ENCODE assay signal across 6 cellular contexts in genomic region chr22:24011735-24012068, GRCh38. TPM values are rescaled to one million over a fixed set of nuclear protein-coding genes. Genes with fewer than 3 reads are reported as not detected.
A peak's percentile ranks its signal among the peaks of the same experiment; 100 is the strongest.
DNase-seq lines count a peak whose midpoint lies in the region; TF ChIP-seq lines count a peak whose summit lies in the region.

No MANE protein-coding gene starts in this region.

- H3K27ac Mint-ChIP-seq in activated naive CD4-positive, alpha-beta T cell treated with anti-CD3 and anti-CD28 coated beads for 36 hours: peak overlapping the region; percentile 89

- no peaks in the 10 kb centered on the region for H3K36me3 ChIP-seq in rectal smooth muscle tissue (ENCODE audit: control insufficient read depth, insufficient read depth, low read length)

- H3K27me3 ChIP-seq in rectal smooth muscle tissue (ENCODE audit: control insufficient read depth, insufficient read depth, low read length): no peaks in the 10 kb centered on the region

- peak overlapping the region; percentile 31 to 82 for H3K27ac ChIP-seq in coronary artery
- H3K27ac ChIP-seq in rectal smooth muscle tissue (ENCODE audit: low read depth, low read length): peak overlapping the region; percentile 46

- H3K4me3 ChIP-seq in coronary artery: peak overlapping the region; percentile 87
- H3K4me3 ChIP-seq in rectal smooth muscle tissue (ENCODE audit: low read length): peak overlapping the region; percentile 90

- H3K9me3 Mint-ChIP-seq in activated naive CD4-positive, alpha-beta T cell treated with anti-CD3 and anti-CD28 coated beads for 36 hours: no peaks in the 10 kb centered on the region

- no peaks in the 10 kb centered on the region for H3K4me1 ChIP-seq in rectal smooth muscle tissue (ENCODE audit: control insufficient read depth, insufficient read depth, low read length)

- H3K36me3 Mint-ChIP-seq in activated naive CD4-positive, alpha-beta T cell treated with anti-CD3 and anti-CD28 coated beads for 36 hours (ENCODE audit: low read depth): peaks cover 14% of the 10 kb centered on the region

- peak overlapping the region; percentile 95 for H3K4me3 Mint-ChIP-seq in activated naive CD4-positive, alpha-beta T cell treated with anti-CD3 and anti-CD28 coated beads for 36 hours

- no peaks in the 10 kb centered on the region for H3K27me3 Mint-ChIP-seq in activated naive CD4-positive, alpha-beta T cell treated with anti-CD3 and anti-CD28 coated beads for 36 hours (ENCODE audit: low read depth)

- H3K9ac ChIP-seq in rectal smooth muscle tissue (ENCODE audit: low read length): peak overlapping the region; percentile 69

- no peak for DNase-seq in activated naive CD4-positive, alpha-beta T cell treated with anti-CD3 and anti-CD28 coated beads for 36 hours
- DNase-seq in activated naive CD4-positive, alpha-beta T cell treated with anti-CD3 and anti-CD28 coated beads, Interleukin-2, amount 50 U/mL, for 16 hours: no peak
- DNase-seq in coronary artery (ENCODE audit: low spot score): no peak
- DNase-seq in mucosa of gallbladder (ENCODE audit: low spot score): no peak
- DNase-seq in DMS153 (lab: John Stamatoyannopoulos, UW): no peak

- CTCF ChIA-PET in activated naive CD4-positive, alpha-beta T cell treated with anti-CD3 and anti-CD28 coated beads for 36 hours (lab: Charles Lee): interaction anchor here (1.0 to 1.1 kb wide), 2 partner anchors 11 to 18 kb away, joined by 3 read pairs; no protein-coding TSS in a partner anchor

- peaks cover 25% of the 10 kb centered on the region for H3K4me1 Mint-ChIP-seq in activated naive CD4-positive, alpha-beta T cell treated with anti-CD3 and anti-CD28 coated beads for 36 hours (ENCODE audit: low read depth)

- no peak for TF ChIP-seq CTCF in coronary artery (IDR thresholded peaks at IDR 0.05)

- intact Hi-C loops in activated naive CD4-positive, alpha-beta T cell treated with anti-CD3 and anti-CD28 coated beads for 36 hours (cut with micrococcal nuclease): loop anchor here (1.0 to 2.0 kb wide), 3 partner anchors 224 to 543 kb away; partner anchors contain the start of genes GUCD1 and SNRPD3

RNA-seq across cellular contexts. Expression of gene CABIN1, which starts 0.6 kb away (rescaled TPM):
- total RNA-seq in activated naive CD4-positive, alpha-beta T cell treated with anti-CD3 and anti-CD28 coated beads for 36 hours: 10 to 100 TPM; 74.6 to 82.0 TPM
- total RNA-seq in mucosa of gallbladder: 88.0 TPM

RNA-seq across cellular contexts. Expression of gene GSTT4, which starts 6.4 kb away (rescaled TPM):
- not detected for total RNA-seq in activated naive CD4-positive, alpha-beta T cell treated with anti-CD3 and anti-CD28 coated beads for 36 hours
- total RNA-seq in mucosa of gallbladder: not detected

RNA-seq across cellular contexts. Expression of gene GSTT2, which starts 31.8 kb away (rescaled TPM):
- total RNA-seq in activated naive CD4-positive, alpha-beta T cell treated with anti-CD3 and anti-CD28 coated beads for 36 hours: not detected
- 0.81 TPM for total RNA-seq in mucosa of gallbladder

RNA-seq across cellular contexts. Expression of gene DDT, which starts 37.5 kb away (rescaled TPM):
- total RNA-seq in activated naive CD4-positive, alpha-beta T cell treated with anti-CD3 and anti-CD28 coated beads for 36 hours: 100 to 1,000 TPM; 107 to 125 TPM
- total RNA-seq in mucosa of gallbladder: 151 TPM

RNA-seq across cellular contexts. Expression of gene DDTL, which starts 45.0 kb away (rescaled TPM):
- under 1 TPM; 0.72 to 0.76 TPM for total RNA-seq in activated naive CD4-positive, alpha-beta T cell treated with anti-CD3 and anti-CD28 coated beads for 36 hours
- total RNA-seq in mucosa of gallbladder: 3.0 TPM
